In the genomic region with DNA sequence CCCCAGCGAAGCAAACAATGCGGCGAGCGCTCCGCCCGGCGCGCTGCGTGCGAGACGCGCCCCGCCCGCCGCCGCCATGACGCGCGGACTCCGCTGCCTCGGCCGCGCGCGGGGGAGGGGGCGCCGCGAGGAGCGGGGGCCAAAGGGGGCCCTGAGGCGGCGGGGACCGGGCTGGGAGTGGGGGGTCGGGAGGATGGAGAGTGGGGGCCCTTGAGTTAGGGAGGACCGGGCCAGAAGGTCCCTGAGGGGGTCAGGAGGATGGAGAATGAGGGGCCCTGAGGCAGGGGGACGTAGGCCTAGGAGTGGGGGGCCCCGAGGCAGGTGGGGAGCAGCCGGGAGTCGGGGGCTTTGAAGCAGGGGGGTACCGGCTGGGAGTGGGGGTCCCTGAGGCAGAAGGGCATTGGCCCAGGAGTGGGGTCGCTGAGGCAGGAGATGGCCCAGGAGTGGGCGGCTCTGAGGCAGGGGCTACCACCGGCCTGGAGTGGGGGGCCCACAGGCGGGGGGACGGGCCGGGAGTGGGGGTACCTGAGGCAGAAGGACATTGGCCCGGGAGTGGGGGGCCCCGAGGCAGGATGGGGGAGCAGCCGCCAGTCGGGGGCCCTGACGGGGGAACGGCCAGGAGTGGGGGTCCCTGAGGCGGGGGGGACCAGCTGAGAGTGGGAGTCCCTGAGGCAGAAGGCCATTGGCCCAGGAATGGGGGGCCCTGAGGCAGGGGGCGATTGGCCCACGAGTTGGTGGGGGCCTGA, we compare ENCODE assay signal across 2 cellular contexts.
A peak's percentile ranks its signal among the peaks of the same experiment; 100 is the strongest.
TF ChIP-seq lines count a peak whose summit lies in the region.

BRD1 (minus strand) TSS at position 21 of the 746 bp plus-strand sequence. CDS start 3,556 bp downstream, outside the sequence.

TF ChIP-seq in HCT116, 20 proteins besides CTCF, POLR2A, EP300 and RAD21:
- TF ChIP-seq MAX (IDR thresholded peaks at IDR 0.05) (0 out of 2 replicates have a peak, but pooled peaks have one; percentile 29), YY1 (IDR thresholded peaks at IDR 0.05; ENCODE audit: extremely low read depth, insufficient replicate concordance, low read depth, low read length) (peak; percentile 87), SIN3A (IDR thresholded peaks at IDR 0.05; ENCODE audit: low read depth) (no peak), POLR2AphosphoS5 (IDR thresholded peaks at IDR 0.05; ENCODE audit: low read depth, low read length) (peak; percentile 54), ATF3 (IDR thresholded peaks at IDR 0.05) (no peak), ZBTB33 (IDR thresholded peaks at IDR 0.05; ENCODE audit: extremely low read depth, insufficient replicate concordance, low read length) (no peak), EGR1 (IDR thresholded peaks at IDR 0.05; ENCODE audit: low read depth) (no peak), SRF (IDR thresholded peaks at IDR 0.05; ENCODE audit: low read depth) (no peak)

TF ChIP-seq in neural cell, 6 proteins besides CTCF, POLR2A, EP300 and RAD21:
- TF ChIP-seq EZH2 (IDR thresholded peaks at IDR 0.05; ENCODE audit: borderline replicate concordance, insufficient read depth, low read length, poor library complexity, severe bottlenecking) (no peak), SMC3 (conservative IDR thresholded peaks at IDR 0.05; ENCODE audit: poor library complexity) (no peak)
- TF ChIP-seq, protein P1, sequence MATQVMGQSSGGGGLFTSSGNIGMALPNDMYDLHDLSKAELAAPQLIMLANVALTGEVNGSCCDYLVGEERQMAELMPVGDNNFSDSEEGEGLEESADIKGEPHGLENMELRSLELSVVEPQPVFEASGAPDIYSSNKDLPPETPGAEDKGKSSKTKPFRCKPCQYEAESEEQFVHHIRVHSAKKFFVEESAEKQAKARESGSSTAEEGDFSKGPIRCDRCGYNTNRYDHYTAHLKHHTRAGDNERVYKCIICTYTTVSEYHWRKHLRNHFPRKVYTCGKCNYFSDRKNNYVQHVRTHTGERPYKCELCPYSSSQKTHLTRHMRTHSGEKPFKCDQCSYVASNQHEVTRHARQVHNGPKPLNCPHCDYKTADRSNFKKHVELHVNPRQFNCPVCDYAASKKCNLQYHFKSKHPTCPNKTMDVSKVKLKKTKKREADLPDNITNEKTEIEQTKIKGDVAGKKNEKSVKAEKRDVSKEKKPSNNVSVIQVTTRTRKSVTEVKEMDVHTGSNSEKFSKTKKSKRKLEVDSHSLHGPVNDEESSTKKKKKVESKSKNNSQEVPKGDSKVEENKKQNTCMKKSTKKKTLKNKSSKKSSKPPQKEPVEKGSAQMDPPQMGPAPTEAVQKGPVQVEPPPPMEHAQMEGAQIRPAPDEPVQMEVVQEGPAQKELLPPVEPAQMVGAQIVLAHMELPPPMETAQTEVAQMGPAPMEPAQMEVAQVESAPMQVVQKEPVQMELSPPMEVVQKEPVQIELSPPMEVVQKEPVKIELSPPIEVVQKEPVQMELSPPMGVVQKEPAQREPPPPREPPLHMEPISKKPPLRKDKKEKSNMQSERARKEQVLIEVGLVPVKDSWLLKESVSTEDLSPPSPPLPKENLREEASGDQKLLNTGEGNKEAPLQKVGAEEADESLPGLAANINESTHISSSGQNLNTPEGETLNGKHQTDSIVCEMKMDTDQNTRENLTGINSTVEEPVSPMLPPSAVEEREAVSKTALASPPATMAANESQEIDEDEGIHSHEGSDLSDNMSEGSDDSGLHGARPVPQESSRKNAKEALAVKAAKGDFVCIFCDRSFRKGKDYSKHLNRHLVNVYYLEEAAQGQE (IDR thresholded peaks at IDR 0.05; ENCODE audit: borderline replicate concordance): no peak
